In the genomic region with DNA sequence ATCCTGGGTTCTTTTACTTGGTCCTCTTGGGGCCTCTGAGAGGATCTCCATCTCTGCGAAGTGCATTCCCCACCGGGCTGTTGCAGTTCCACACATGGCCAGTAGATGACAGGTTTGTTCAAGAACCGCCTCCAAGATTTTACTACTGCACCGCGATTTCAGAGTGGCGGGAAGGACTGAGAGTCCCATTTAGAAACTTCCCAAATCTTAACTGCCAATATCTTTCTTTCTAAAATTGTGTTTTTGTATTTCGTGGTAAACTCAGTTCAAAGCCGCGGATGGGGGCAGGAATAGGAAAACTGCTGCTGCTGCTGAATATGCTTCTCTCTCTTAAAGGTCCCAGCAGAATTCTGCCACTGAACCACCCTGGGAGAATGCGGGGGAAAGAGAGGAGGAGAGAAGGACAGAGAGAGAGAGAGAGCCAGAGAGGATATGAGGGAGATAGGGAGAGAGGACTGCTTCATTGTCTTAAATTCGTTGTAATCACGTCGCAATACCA, we compare ENCODE assay signal across 8 cellular contexts. TPM values are rescaled to one million over a fixed set of nuclear protein-coding genes. Genes with fewer than 3 reads are reported as not detected.
DNase-seq lines count a peak whose midpoint lies in the region; ATAC-seq and TF ChIP-seq lines count a peak whose summit lies in the region.

No MANE protein-coding gene starts in this region.

- peaks cover 45% of the 10 kb centered on the region for H3K27me3 Mint-ChIP-seq in activated CD4-positive, alpha-beta T cell treated with anti-CD3 and anti-CD28 coated beads for 36 hours

- CTCF ChIA-PET in A673 (lab: Charles Lee), result interaction anchor here (0.5 to 2.5 kb wide), 3 partner anchors 29 to 452 kb away, joined by 4 to 9 read pairs (median 6); no protein-coding TSS in a partner anchor
- CTCF ChIA-PET in activated CD4-positive, alpha-beta T cell treated with anti-CD3 and anti-CD28 coated beads for 36 hours (lab: Charles Lee), result interaction anchor here (0.7 to 7.5 kb wide), 10 partner anchors 9 to 382 kb away, joined by 3 to 74 read pairs (median 18); no protein-coding TSS in a partner anchor

- in situ Hi-C loops in GM13976 (cut with MboI; ENCODE audit: low sequenced_read_pairs, unreplicated experiment), result loop anchor here (5.0 to 10.0 kb wide), 2 partner anchors 171 to 382 kb away; no protein-coding TSS in a partner anchor

- H3K27ac ChIP-seq in A673 (ENCODE audit: low read depth, low read length, poor library complexity, severe bottlenecking), result no peak overlapping the region

- H3K36me3 ChIP-seq in A673 (ENCODE audit: insufficient read depth, low read length, poor library complexity, severe bottlenecking), result no peaks in the 10 kb centered on the region

- BruUV-seq in A673 (replicated peaks; lab: Mats Ljungman, UMichigan), result no TSS peak

- POLR2A ChIA-PET in A673 (lab: Charles Lee; ENCODE audit: low non-redundant PET), result no interaction called here
- POLR2A ChIA-PET in activated CD4-positive, alpha-beta T cell treated with anti-CD3 and anti-CD28 coated beads for 36 hours (lab: Charles Lee), result no interaction called here

- no peaks in the 10 kb centered on the region for H3K9me3 Mint-ChIP-seq in activated CD4-positive, alpha-beta T cell treated with anti-CD3 and anti-CD28 coated beads for 36 hours (ENCODE audit: low read depth)

- H3K36me3 Mint-ChIP-seq in activated CD4-positive, alpha-beta T cell treated with anti-CD3 and anti-CD28 coated beads for 36 hours (ENCODE audit: low read depth), result no peaks in the 10 kb centered on the region

- TF ChIP-seq CTCF in A673 (conservative IDR thresholded peaks at IDR 0.05; ENCODE audit: low read depth, low read length), result peak; percentile 97
- peak; percentile 81 for TF ChIP-seq CTCF in GM13976 (IDR thresholded peaks at IDR 0.05; ENCODE audit: borderline replicate concordance, control extremely low read depth, extremely low read depth, insufficient read depth, missing control alignments)
- TF ChIP-seq CTCF in choroid plexus epithelial cell (conservative IDR thresholded peaks at IDR 0.05; ENCODE audit: low read depth, low read length), result peak; percentile 97

- no peak overlapping the region for H3K4me3 Mint-ChIP-seq in activated CD4-positive, alpha-beta T cell treated with anti-CD3 and anti-CD28 coated beads for 36 hours

- H3K4me3 ChIP-seq in A673 (ENCODE audit: low read depth, low read length, poor library complexity, severe bottlenecking) (no peak overlapping the region), choroid plexus epithelial cell (ENCODE audit: low read depth, low read length) (no peak overlapping the region)

- H3K4me1 Mint-ChIP-seq in activated CD4-positive, alpha-beta T cell treated with anti-CD3 and anti-CD28 coated beads for 36 hours, result peaks cover 3% of the 10 kb centered on the region

- peaks cover 56% of the 10 kb centered on the region for H3K27me3 ChIP-seq in A673 (replicated peaks; ENCODE audit: insufficient read depth, low read depth, low read length, poor library complexity)

- intact Hi-C loops in A673 (cut with micrococcal nuclease; ENCODE audit: unreplicated experiment), result loop anchor here (2.0 to 10.0 kb wide), 3 partner anchors 372 to 449 kb away; no protein-coding TSS in a partner anchor
- intact Hi-C loops in activated CD4-positive, alpha-beta T cell treated with anti-CD3 and anti-CD28 coated beads for 36 hours (cut with DNase I, micrococcal nuclease), result loop anchor here (1.0 to 2.0 kb wide), 4 partner anchors 170 to 453 kb away; no protein-coding TSS in a partner anchor

- H3K4me1 ChIP-seq in A673 (ENCODE audit: insufficient read depth, low read length, poor library complexity, severe bottlenecking), result no peaks in the 10 kb centered on the region

- ATAC-seq in activated CD4-positive, alpha-beta T cell treated with anti-CD3 and anti-CD28 coated beads for 36 hours, result peak; percentile 77
- ATAC-seq in left lobe of liver (peak; percentile 93), HG03439 (IDR thresholded peaks at IDR 0.05; ENCODE audit: unreplicated experiment) (no peak)

- H3K27ac Mint-ChIP-seq in activated CD4-positive, alpha-beta T cell treated with anti-CD3 and anti-CD28 coated beads for 36 hours, result no peak overlapping the region

- H3K9me3 ChIP-seq in A673 (ENCODE audit: low read depth, low read length, poor library complexity, severe bottlenecking), result no peaks in the 10 kb centered on the region

- peak; percentile 86 for DNase-seq in A673 (ENCODE audit: low spot score)
- peak; percentile 65 for DNase-seq in GM13976 (ENCODE audit: low spot score)
- peak; percentile 14 for DNase-seq in NCI-H510A (lab: John Stamatoyannopoulos, UW)
- DNase-seq in activated CD4-positive, alpha-beta T cell treated with anti-CD3 and anti-CD28 coated beads for 36 hours, result peak; percentile 86
- peak; percentile 80 for DNase-seq in choroid plexus epithelial cell (ENCODE audit: low read depth)
- DNase-seq in left lobe of liver (ENCODE audit: low spot score), result peak; percentile 70
- DNase-seq in stimulated activated CD4-positive, alpha-beta T cell treated with anti-CD3 and anti-CD28 coated beads, TNF-alpha, amount 100 ng/mL, for 1 hour (ENCODE audit: low read depth in 3 of 3, low spot score in 1 of 3), result peak; percentile 41 to 67 (median 52)

RNA-seq across cellular contexts. Expression of gene BTNL2, which starts 8.6 kb away (rescaled TPM):
- total RNA-seq in A673 (2021), result not detected in 2 replicates
- total RNA-seq in activated CD4-positive, alpha-beta T cell treated with anti-CD3 and anti-CD28 coated beads for 36 hours, result not detected
- not detected for total RNA-seq in left lobe of liver

RNA-seq across cellular contexts. Expression of gene HLA-DRA, which starts 24.1 kb away (rescaled TPM):
- total RNA-seq in A673 (2021) (not detected in 2 replicates), left lobe of liver (24.4 TPM)
- total RNA-seq in activated CD4-positive, alpha-beta T cell treated with anti-CD3 and anti-CD28 coated beads for 36 hours, result 1 to 10 TPM; 4.3 to 6.0 TPM

RNA-seq across cellular contexts. Expression of gene TSBP1, which starts 43.9 kb away (rescaled TPM):
- total RNA-seq in A673 (2021) (not detected in 2 replicates), left lobe of liver (not detected)
- total RNA-seq in activated CD4-positive, alpha-beta T cell treated with anti-CD3 and anti-CD28 coated beads for 36 hours, result not detected

Comparison
In these comparisons a context has a peak if more than half of its experiments do, and no peak if none do; other contexts are left out.
1. DNase-seq: peak in every context shown above with its lines; median percentile 86 in A673; 86 in activated CD4-positive, alpha-beta T cell treated with anti-CD3 and anti-CD28 coated beads for 36 hours; 80 in choroid plexus epithelial cell; 70 in left lobe of liver; 65 in GM13976; 52 in stimulated activated CD4-positive, alpha-beta T cell treated with anti-CD3 and anti-CD28 coated beads, TNF-alpha, amount 100 ng/mL, for 1 hour; 14 in NCI-H510A.